In genomic region chr10:119207713-119208552, GRCh38 we compare ENCODE assay signal across 7 cellular contexts. TPM values are rescaled to one million over a fixed set of nuclear protein-coding genes. Genes with fewer than 3 reads are reported as not detected.
DNase-seq lines count a peak whose midpoint lies in the region; ATAC-seq and TF ChIP-seq lines count a peak whose summit lies in the region.

No MANE protein-coding gene starts in this region.

- DNase-seq in PC-9, result no peak
- DNase-seq in activated naive CD8-positive, alpha-beta T cell treated with anti-CD3 and anti-CD28 coated beads, Interleukin-2, amount 10 ng/mL, durations not matched to agents 7 days and 5 days, result peak; percentile 75
- peak; percentile 26 to 81 (median 54) for DNase-seq in head of caudate nucleus
- peak in 47 of 56 donors; percentile 7 to 77 (median 53) for DNase-seq in nucleus accumbens (lab: John Stamatoyannopoulos, UW)

- H3F3A ChIP-seq in PC-9 (ENCODE audit: insufficient read depth, low read depth), result peaks cover 8% of the 10 kb centered on the region; the same call in 1 of the 2 replicates

- peak overlapping the region; percentile 86 for H3K4me3 ChIP-seq in PC-9

- BruUV-seq in PC-9 (replicated peaks; lab: Mats Ljungman, UMichigan), result no TSS peak

- H4K20me1 ChIP-seq in PC-9 (ENCODE audit: insufficient read depth), result no peaks in the 10 kb centered on the region

- POLR2A ChIA-PET in PC-9 (lab: Charles Lee; ENCODE audit: unreplicated experiment), result interaction anchor here (0.8 kb wide), 1 partner anchor 45 kb away, joined by 11 read pairs; no protein-coding TSS in a partner anchor
- POLR2A ChIA-PET in activated naive CD8-positive, alpha-beta T cell treated with anti-CD3 and anti-CD28 coated beads, Interleukin-2, amount 10 ng/mL, durations not matched to agents 7 days and 5 days (lab: Charles Lee), result interaction anchor here (0.6 to 2.9 kb wide), 16 partner anchors 18 to 518 kb away, joined by 3 to 25 read pairs (median 6); partner anchors contain the start of genes INPP5F, RGS10 and SFXN4

- CTCF ChIA-PET in PC-9 (lab: Charles Lee), result interaction anchor here (1.1 to 1.6 kb wide), 5 partner anchors 63 to 285 kb away, joined by 3 to 15 read pairs (median 5); no protein-coding TSS in a partner anchor

- H3K79me2 ChIP-seq in PC-9 (ENCODE audit: low read depth), result no peaks in the 10 kb centered on the region

- no peaks in the 10 kb centered on the region for H3K27me3 ChIP-seq in PC-9 (ENCODE audit: insufficient read depth, low read depth)

- H3K4me2 ChIP-seq in PC-9, result peak overlapping the region; percentile 97

- H3K27ac Mint-ChIP-seq in activated naive CD8-positive, alpha-beta T cell treated with anti-CD3 and anti-CD28 coated beads, Interleukin-2, amount 10 ng/mL, durations not matched to agents 7 days and 5 days, result peak overlapping the region; percentile 90

- no peaks in the 10 kb centered on the region for H3K27me3 Mint-ChIP-seq in activated naive CD8-positive, alpha-beta T cell treated with anti-CD3 and anti-CD28 coated beads, Interleukin-2, amount 10 ng/mL, durations not matched to agents 7 days and 5 days

- H3K9me3 Mint-ChIP-seq in activated naive CD8-positive, alpha-beta T cell treated with anti-CD3 and anti-CD28 coated beads, Interleukin-2, amount 10 ng/mL, durations not matched to agents 7 days and 5 days, result no peaks in the 10 kb centered on the region

- H3K36me3 ChIP-seq in PC-9 (ENCODE audit: low read depth), result no peaks in the 10 kb centered on the region

- H3K36me3 Mint-ChIP-seq in activated naive CD8-positive, alpha-beta T cell treated with anti-CD3 and anti-CD28 coated beads, Interleukin-2, amount 10 ng/mL, durations not matched to agents 7 days and 5 days, result peaks cover 2% of the 10 kb centered on the region

- ATAC-seq in GM18517 (IDR thresholded peaks at IDR 0.05; ENCODE audit: unreplicated experiment) (peak; percentile 15), HG02943 (IDR thresholded peaks at IDR 0.05; ENCODE audit: low read depth, unreplicated experiment) (peak; percentile 3), HG02610 (IDR thresholded peaks at IDR 0.05; ENCODE audit: unreplicated experiment) (no peak)
- peak; percentile 4 for ATAC-seq in activated naive CD8-positive, alpha-beta T cell treated with anti-CD3 and anti-CD28 coated beads, Interleukin-2, amount 10 ng/mL, durations not matched to agents 7 days and 5 days (ENCODE audit: low read depth)

- peak overlapping the region; percentile 97 for H3K4me3 Mint-ChIP-seq in activated naive CD8-positive, alpha-beta T cell treated with anti-CD3 and anti-CD28 coated beads, Interleukin-2, amount 10 ng/mL, durations not matched to agents 7 days and 5 days

- no peak for TF ChIP-seq CTCF in PC-9 (conservative IDR thresholded peaks at IDR 0.05)

- H3K4me1 ChIP-seq in PC-9 (replicated peaks; ENCODE audit: insufficient read depth), result peaks cover 28% of the 10 kb centered on the region

- H2AFZ ChIP-seq in PC-9, result peak overlapping the region; percentile 87

- H3K4me1 Mint-ChIP-seq in activated naive CD8-positive, alpha-beta T cell treated with anti-CD3 and anti-CD28 coated beads, Interleukin-2, amount 10 ng/mL, durations not matched to agents 7 days and 5 days, result peaks cover 49% of the 10 kb centered on the region

- H3K27ac ChIP-seq in PC-9, result no peak overlapping the region

- intact Hi-C loops in PC-9 (cut with micrococcal nuclease; ENCODE audit: unreplicated experiment), result loop anchor here (2.0 to 10.0 kb wide), 6 partner anchors 44 to 647 kb away; partner anchors contain the start of gene BAG3
- intact Hi-C loops in head of caudate nucleus (cut with DNase I), result loop anchor here (10.0 kb wide), 1 partner anchor 207 kb away; no protein-coding TSS in a partner anchor

- no peaks in the 10 kb centered on the region for H3K9me3 ChIP-seq in PC-9 (ENCODE audit: insufficient read depth, low read depth)

- no peaks in the 10 kb centered on the region for H3K9me2 ChIP-seq in PC-9 (ENCODE audit: insufficient read depth)

RNA-seq across cellular contexts. Expression of gene GRK5, which starts 0.6 kb away (rescaled TPM):
- 4.8 and 5.3 TPM in 2 replicates for total RNA-seq in PC-9 (2021)
- 10 to 100 TPM; 19.6 to 21.8 TPM for total RNA-seq in activated naive CD8-positive, alpha-beta T cell treated with anti-CD3 and anti-CD28 coated beads, Interleukin-2, amount 10 ng/mL, durations not matched to agents 7 days and 5 days

RNA-seq across cellular contexts. Expression of gene PRDX3, which starts 29.3 kb away (rescaled TPM):
- 110 and 144 TPM in 2 replicates for total RNA-seq in PC-9 (2021)
- total RNA-seq in activated naive CD8-positive, alpha-beta T cell treated with anti-CD3 and anti-CD28 coated beads, Interleukin-2, amount 10 ng/mL, durations not matched to agents 7 days and 5 days, result 10 to 100 TPM; 93.8 to 99.3 TPM

RNA-seq across cellular contexts. Expression of gene SFXN4, which starts 42.4 kb away (rescaled TPM):
- 15.4 and 18.3 TPM in 2 replicates for total RNA-seq in PC-9 (2021)
- total RNA-seq in activated naive CD8-positive, alpha-beta T cell treated with anti-CD3 and anti-CD28 coated beads, Interleukin-2, amount 10 ng/mL, durations not matched to agents 7 days and 5 days, result 10 to 100 TPM; 23.2 to 24.1 TPM

Comparison
In these comparisons a context has a peak if more than half of its experiments do, and no peak if none do; other contexts are left out.
1. DNase-seq: peak in activated naive CD8-positive, alpha-beta T cell treated with anti-CD3 and anti-CD28 coated beads, Interleukin-2, amount 10 ng/mL, durations not matched to agents 7 days and 5 days (single experiment), head of caudate nucleus (42 of 42) and nucleus accumbens (47 of 56); none in PC-9 (0 of 2).